1 cellular context compared by ENCODE assay signal in genomic region chr20:39338977-39339376, GRCh38.
TF ChIP-seq lines count a peak whose summit lies in the region.

No MANE protein-coding gene starts in this region.

TF ChIP-seq in GM12878, 131 proteins besides CTCF, POLR2A, EP300 and RAD21 (continued from another document):
- TF ChIP-seq KAT2A (conservative IDR thresholded peaks at IDR 0.05; ENCODE audit: control insufficient read depth, low read depth, low read length) = no peak
- no peak for TF ChIP-seq PML (IDR thresholded peaks at IDR 0.05; ENCODE audit: low read length)
- no peak for TF ChIP-seq FOS (IDR thresholded peaks at IDR 0.05; ENCODE audit: borderline replicate concordance, extremely low read depth, insufficient read length)
- TF ChIP-seq SUPT20H (IDR thresholded peaks at IDR 0.05; ENCODE audit: borderline replicate concordance, control insufficient read depth, low read depth, low read length) = no peak
- TF ChIP-seq RCOR1 (conservative IDR thresholded peaks at IDR 0.05; ENCODE audit: low read depth, low read length) = no peak
- TF ChIP-seq POU2F2 (IDR thresholded peaks at IDR 0.05; ENCODE audit: borderline replicate concordance, low read depth, low read length) = no peak
- no peak for TF ChIP-seq NFXL1 (IDR thresholded peaks at IDR 0.05; ENCODE audit: borderline replicate concordance)
- TF ChIP-seq SREBF1 (IDR thresholded peaks at IDR 0.05; ENCODE audit: low read length) = no peak
- peak in 1 of 2 experiments; percentile 27; a peak in 1 of 4 replicates for TF ChIP-seq BHLHE40 (IDR thresholded peaks at IDR 0.05; ENCODE audit: borderline replicate concordance in 1 of 2, low read depth in 2 of 2, low read length in 1 of 2)
- no peak for TF ChIP-seq SREBF2 (IDR thresholded peaks at IDR 0.05; ENCODE audit: low read length)
- TF ChIP-seq NR2F1 (conservative IDR thresholded peaks at IDR 0.05) = peak; percentile 85
- no peak for TF ChIP-seq POLR2AphosphoS5 (IDR thresholded peaks at IDR 0.05; ENCODE audit: low read length)
- no peak for TF ChIP-seq TCF7 (IDR thresholded peaks at IDR 0.05; ENCODE audit: borderline replicate concordance)
- no peak for TF ChIP-seq NR2C1 (IDR thresholded peaks at IDR 0.05)
- no peak for TF ChIP-seq EED (IDR thresholded peaks at IDR 0.05; ENCODE audit: low read depth)
- no peak for TF ChIP-seq WRNIP1 (IDR thresholded peaks at IDR 0.05; ENCODE audit: borderline replicate concordance, low read depth, low read length)
- no peak for TF ChIP-seq ZNF592 (IDR thresholded peaks at IDR 0.05)
- TF ChIP-seq HDAC6 (IDR thresholded peaks at IDR 0.05; ENCODE audit: unreplicated experiment) = no peak
- TF ChIP-seq POLR2AphosphoS2 (IDR thresholded peaks at IDR 0.05; ENCODE audit: low read depth, low read length) = no peak
- TF ChIP-seq SMC3 (IDR thresholded peaks at IDR 0.05; ENCODE audit: borderline replicate concordance, low read length) = no peak
